ENCODE assay signal across 8 cellular contexts in the genomic region with DNA sequence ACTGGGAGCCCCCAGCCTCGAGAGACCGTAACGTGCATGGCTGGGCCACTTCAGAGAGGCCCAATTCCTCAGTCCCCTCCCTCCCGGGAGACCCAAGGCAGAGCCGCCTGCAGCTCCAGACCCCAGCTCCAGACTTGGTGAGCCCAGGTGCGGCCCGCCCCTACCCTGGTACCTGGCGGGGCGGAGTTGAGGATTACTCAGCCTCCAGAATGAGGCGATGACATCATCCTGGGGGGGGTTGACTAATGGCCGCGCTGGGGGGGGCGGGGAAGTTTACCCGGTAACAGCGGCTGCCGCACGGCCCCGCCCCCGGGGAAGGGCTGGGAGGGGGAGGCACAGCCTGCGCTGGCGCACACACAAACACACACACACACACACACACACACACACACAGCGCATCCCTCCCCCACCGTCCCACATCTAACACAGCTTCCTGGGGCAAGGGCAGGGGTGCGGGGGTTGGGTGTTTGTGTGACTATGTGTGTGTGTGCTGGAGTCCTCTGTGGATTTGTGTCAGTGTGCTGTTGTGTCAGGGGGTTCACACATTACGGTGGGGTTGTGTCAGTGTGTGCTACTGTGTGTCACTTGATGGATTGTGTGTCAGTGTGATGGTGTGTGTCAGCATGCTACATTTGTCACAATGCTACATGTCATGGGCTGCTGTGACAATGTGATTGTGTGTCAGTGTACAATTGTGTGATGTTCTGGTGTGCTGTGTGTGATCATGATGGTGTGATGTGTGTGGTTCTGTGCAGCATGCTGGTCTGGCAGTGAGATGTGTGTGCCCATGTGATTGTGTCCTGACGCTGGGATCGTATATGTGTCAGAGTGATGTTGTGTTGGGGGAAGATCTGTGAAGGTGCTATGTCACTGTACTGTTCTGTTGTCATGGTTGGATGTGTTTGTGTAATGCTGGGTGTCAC. TPM values are rescaled to one million over a fixed set of nuclear protein-coding genes. Genes with fewer than 3 reads are reported as not detected.
DNase-seq lines count a peak whose midpoint lies in the region; ATAC-seq and TF ChIP-seq lines count a peak whose summit lies in the region.

No MANE protein-coding gene starts in this region.

- H3K27me3 Mint-ChIP-seq in HFFc6 (ENCODE audit: insufficient read depth): peaks cover 7% of the 10 kb centered on the region

- peaks cover 14% of the 10 kb centered on the region for H3K79me1 ChIP-seq in trophoblast cell (ENCODE audit: low read length)

- peak overlapping the region; percentile 77 for H4K8ac ChIP-seq in trophoblast cell (ENCODE audit: low read depth, low read length)

- H3K9me3 Mint-ChIP-seq in HFFc6: no peaks in the 10 kb centered on the region

- H3K79me2 ChIP-seq in trophoblast cell (ENCODE audit: control insufficient read depth, insufficient read depth, low read length, poor library complexity): peaks cover 2% of the 10 kb centered on the region

- no peaks in the 10 kb centered on the region for H3K36me3 Mint-ChIP-seq in HFFc6 (ENCODE audit: low read depth)

- peak overlapping the region; percentile 7 for H2AFZ ChIP-seq in trophoblast cell (ENCODE audit: insufficient read depth, low read length, poor library complexity)

- peaks cover 6% of the 10 kb centered on the region for H3K9me3 ChIP-seq in trophoblast cell (ENCODE audit: insufficient read depth, low read depth, low read length)

- ATAC-seq in HG03045 (IDR thresholded peaks at IDR 0.05; ENCODE audit: unreplicated experiment): no peak
- no peak for ATAC-seq in GM21619 (IDR thresholded peaks at IDR 0.05; ENCODE audit: unreplicated experiment)

- peak overlapping the region; percentile 11 for H3K9ac ChIP-seq in trophoblast cell (ENCODE audit: low read length)

- no CpG with 5 or more reads among the region's 27 CpGs for WGBS in trophoblast cell (ENCODE audit: extremely low coverage, insufficient coverage, insufficient read length)

- no peak overlapping the region for H3K23ac ChIP-seq in trophoblast cell (ENCODE audit: low read length)

- no peak overlapping the region for H3K4me3 Mint-ChIP-seq in HFFc6

- H3K27ac Mint-ChIP-seq in HFFc6: no peak overlapping the region

- H3K27ac ChIP-seq in trophoblast cell (ENCODE audit: low read depth, low read length): peak overlapping the region; percentile 63

- H4K12ac ChIP-seq in trophoblast cell (ENCODE audit: low read depth, low read length): peak overlapping the region; percentile 1

- H3K36me3 ChIP-seq in trophoblast cell (ENCODE audit: control insufficient read depth in 1 of 2, insufficient read depth in 2 of 2, low read length in 2 of 2): no peaks in the 10 kb centered on the region

- H2AK5ac ChIP-seq in trophoblast cell (ENCODE audit: low read length): peak overlapping the region; percentile 87

- peak overlapping the region; percentile 67 for H2BK5ac ChIP-seq in trophoblast cell (ENCODE audit: low read depth, low read length, poor library complexity)

- peaks cover 13% of the 10 kb centered on the region for H3K4me1 Mint-ChIP-seq in HFFc6 (ENCODE audit: low read depth)

- peak overlapping the region; percentile 5 for H3K4ac ChIP-seq in trophoblast cell (ENCODE audit: low read depth, low read length)

- H2BK120ac ChIP-seq in trophoblast cell (ENCODE audit: insufficient read depth, low read length, poor library complexity): peak overlapping the region; percentile 85

- H3K4me1 ChIP-seq in trophoblast cell (ENCODE audit: control insufficient read depth in 1 of 2, insufficient read depth in 2 of 2, low read length in 2 of 2): peaks cover 23 to 24% of the 10 kb centered on the region in 2 experiments

- H3K4me2 ChIP-seq in trophoblast cell (ENCODE audit: low read length): peak overlapping the region; percentile 39

- H3K27me3 ChIP-seq in trophoblast cell (ENCODE audit: insufficient read depth, low read length): peaks cover 7% of the 10 kb centered on the region

- peak; percentile 79 for DNase-seq in AG08395 (ENCODE audit: low spot score)
- DNase-seq in HFFc6: peak; percentile 52
- DNase-seq in OCI-M1 (lab: John Stamatoyannopoulos, UW): peak; percentile 90
- peak; percentile 69 to 78 for DNase-seq in activated T-helper 1 cell treated with anti-CD3 and anti-CD28 coated beads, Interleukin-2, amount 50 U/mL, for 16 hours (ENCODE audit: low read depth in 1 of 2, low spot score in 1 of 2)
- DNase-seq in fibroblast of villous mesenchyme (ENCODE audit: low read depth): peak; percentile 72
- peak; percentile 84 to 87 for DNase-seq in trophoblast cell

- peak overlapping the region; percentile 98 for H2BK12ac ChIP-seq in trophoblast cell (ENCODE audit: low read length)

- H3K18ac ChIP-seq in trophoblast cell (ENCODE audit: low read length): peak overlapping the region; percentile 91

- peak overlapping the region; percentile 77 for H3K14ac ChIP-seq in trophoblast cell (ENCODE audit: low read length)

- TF ChIP-seq CTCF in HFFc6 (IDR thresholded peaks at IDR 0.05) (no peak), fibroblast of villous mesenchyme (IDR thresholded peaks at IDR 0.05; ENCODE audit: insufficient read depth, low read depth, low read length) (no peak)

- H4K91ac ChIP-seq in trophoblast cell (ENCODE audit: low read depth, low read length): peak overlapping the region; percentile 96

- H3K4me3 ChIP-seq in fibroblast of villous mesenchyme (ENCODE audit: low read depth, low read length) (no peak overlapping the region), trophoblast cell (ENCODE audit: low read depth, low read length) (peak overlapping the region; percentile 41)

RNA-seq across cellular contexts. Expression of a gene that starts 10.3 kb away (rescaled TPM):
- 10 to 100 TPM in 2 of 6 experiments, 1 to 10 TPM in 4; 8.6 to 10.9 (median 9.6) TPM for total RNA-seq in HFFc6 (2021; fragmentation: NEBNext Ultra II Directional; extraction: Animal tissue kit (Norgen Biotek cat#: 25700))
- 6.0 and 14.2 TPM in 2 replicates for total RNA-seq in fibroblast of villous mesenchyme
- 11.7 and 11.8 TPM in 2 replicates for polyA plus RNA-seq in trophoblast cell (2013)

RNA-seq across cellular contexts. Expression of a gene that starts 15.1 kb away (rescaled TPM):
- total RNA-seq in HFFc6 (2021; fragmentation: NEBNext Ultra II Directional; extraction: Animal tissue kit (Norgen Biotek cat#: 25700)): 10 to 100 TPM; 20.6 to 30.6 (median 23.8) TPM
- total RNA-seq in fibroblast of villous mesenchyme: 7.3 and 8.4 TPM in 2 replicates
- 57.9 and 62.1 TPM in 2 replicates for polyA plus RNA-seq in trophoblast cell (2013)

RNA-seq across cellular contexts. Expression of a gene that starts 33.4 kb away (rescaled TPM):
- 10 to 100 TPM; 12.0 to 16.2 (median 14.0) TPM for total RNA-seq in HFFc6 (2021; fragmentation: NEBNext Ultra II Directional; extraction: Animal tissue kit (Norgen Biotek cat#: 25700))
- 2.6 and 4.2 TPM in 2 replicates for total RNA-seq in fibroblast of villous mesenchyme
- polyA plus RNA-seq in trophoblast cell (2013): 13.7 and 14.5 TPM in 2 replicates
